ENCODE assay signal across 15 cellular contexts in genomic region chr15:41545218-41545617, GRCh38. TPM values are rescaled to one million over a fixed set of nuclear protein-coding genes. Genes with fewer than 3 reads are reported as not detected.
DNase-seq lines count a peak whose midpoint lies in the region; ATAC-seq and TF ChIP-seq lines count a peak whose summit lies in the region.
"Had no signal": no experiment of that assay in that cellular context is flagged by ENCODE, and none has a peak within 500 bp of the region (broad histone marks: within the 10 kb centered on the region; RNA-seq: fewer than 3 reads in every experiment).

No MANE protein-coding gene starts in this region.

- CTCF ChIA-PET in activated naive CD4-positive, alpha-beta T cell treated with anti-CD3 and anti-CD28 coated beads, Interleukin-2, amount 10 ng/mL, durations not matched to agents 7 days and 5 days (lab: Charles Lee) = no interaction called here
- CTCF ChIA-PET in activated B cell treated with CpG ODN at 0.5 μM for 24 hours (lab: Charles Lee) = interaction anchor here (1.4 kb wide), 1 partner anchor 79 kb away, joined by 4 read pairs; no protein-coding TSS in a partner anchor

- peaks cover 4 to 11% (median 9%) of the 10 kb centered on the region in 4 donors for H3K4me1 ChIP-seq in upper lobe of left lung

- no peak overlapping the region for H3K27ac ChIP-seq in upper lobe of left lung

- TF ChIP-seq POLR2A in upper lobe of left lung (IDR thresholded peaks at IDR 0.05) = no peak

- peaks cover 24% of the 10 kb centered on the region for H3K4me1 Mint-ChIP-seq in activated naive CD4-positive, alpha-beta T cell treated with anti-CD3 and anti-CD28 coated beads, Interleukin-2, amount 10 ng/mL, durations not matched to agents 7 days and 5 days
- H3K4me1 Mint-ChIP-seq in activated B cell treated with CpG ODN at 0.5 μM for 24 hours = peaks cover 16% of the 10 kb centered on the region
- H3K4me1 Mint-ChIP-seq in effector memory CD8-positive, alpha-beta T cell (ENCODE audit: low read depth in 2 of 2) = peaks cover 7 to 15% of the 10 kb centered on the region in 2 donors
- H3K4me1 Mint-ChIP-seq in stimulated activated naive B cell treated with anti-CD40 and anti-IgM and Interleukin-4, amounts not matched to agents 10 μg/mL and 1 μg/mL and 100 μg/mL, for 72 hours = peaks cover 8 to 14% of the 10 kb centered on the region in 2 donors

- peaks cover 1% of the 10 kb centered on the region for H3K36me3 Mint-ChIP-seq in activated naive CD4-positive, alpha-beta T cell treated with anti-CD3 and anti-CD28 coated beads, Interleukin-2, amount 10 ng/mL, durations not matched to agents 7 days and 5 days
- peaks cover 0 to 5% of the 10 kb centered on the region in 2 donors for H3K36me3 Mint-ChIP-seq in activated naive CD4-positive, alpha-beta T cell treated with anti-CD3 and anti-CD28 coated beads, Interleukin-2, amount 50 U/mL, for 72 hours
- peaks cover 7% of the 10 kb centered on the region for H3K36me3 Mint-ChIP-seq in activated B cell treated with CpG ODN at 0.5 μM for 24 hours (ENCODE audit: low read depth)
- H3K36me3 Mint-ChIP-seq in effector memory CD8-positive, alpha-beta T cell (ENCODE audit: insufficient read depth) = peaks cover 12% of the 10 kb centered on the region
- peaks cover 5 to 7% of the 10 kb centered on the region in 2 donors for H3K36me3 Mint-ChIP-seq in stimulated activated naive B cell treated with anti-CD40 and anti-IgM and Interleukin-4, amounts not matched to agents 10 μg/mL and 1 μg/mL and 100 μg/mL, for 72 hours

- no peak for ATAC-seq in activated naive CD4-positive, alpha-beta T cell treated with anti-CD3 and anti-CD28 coated beads, Interleukin-2, amount 50 U/mL, for 72 hours
- ATAC-seq in activated B cell treated with CpG ODN at 0.5 μM for 24 hours (ENCODE audit: low read depth) = no peak
- ATAC-seq in effector memory CD8-positive, alpha-beta T cell (replicated peaks) = no peak
- no peak for ATAC-seq in stimulated activated naive B cell treated with anti-CD40 and anti-IgM and Interleukin-4, amounts not matched to agents 10 μg/mL and 1 μg/mL and 100 μg/mL, for 72 hours (replicated peaks)
- ATAC-seq in upper lobe of left lung (ENCODE audit: low FRiP score in 2 of 2) = no peak
- no peak for ATAC-seq in left colon

- intact Hi-C loops in activated B cell treated with CpG ODN at 0.5 μM for 24 hours (cut with micrococcal nuclease) = no loop called here
- intact Hi-C loops in left colon (cut with DNase I, micrococcal nuclease) = no loop called here

- no peak overlapping the region for H3K4me3 ChIP-seq in upper lobe of left lung

- no peak for DNase-seq in activated naive CD4-positive, alpha-beta T cell treated with anti-CD3 and anti-CD28 coated beads, Interleukin-2, amount 10 ng/mL, durations not matched to agents 7 days and 5 days
- no peak for DNase-seq in activated naive CD4-positive, alpha-beta T cell treated with anti-CD3 and anti-CD28 coated beads, Interleukin-2, amount 50 U/mL, for 72 hours (ENCODE audit: low spot score in 2 of 2)
- DNase-seq in activated B cell treated with CpG ODN at 0.5 μM for 24 hours (no peak), upper lobe of left lung (no peak), left colon (no peak), dermis blood vessel endothelial cell (no peak)
- DNase-seq in effector memory CD8-positive, alpha-beta T cell = no peak
- no peak for DNase-seq in stimulated activated naive B cell treated with anti-CD40 and anti-IgM and Interleukin-4, amounts not matched to agents 10 μg/mL and 1 μg/mL and 100 μg/mL, for 72 hours
- DNase-seq: activated CD4-positive, CD25-positive, alpha-beta regulatory T cell treated with anti-CD3 and anti-CD28 coated beads, Interleukin-2, amount 50 U/mL, for 72 hours; activated gamma-delta T cell treated with Interleukin-2 at 50 U/mL for 16 hours; central memory CD4-positive, alpha-beta T cell; foreskin melanocyte; NCI-H2081 treated with DMSO at 0.1 percent for 48 hours; NCI-H526 treated with DMSO at 0.1 percent for 48 hours had no signal

- no peaks in the 10 kb centered on the region for H3K36me3 ChIP-seq in upper lobe of left lung
- H3K36me3 ChIP-seq: right atrium auricular region had no signal

- H3K9me3 Mint-ChIP-seq in activated naive CD4-positive, alpha-beta T cell treated with anti-CD3 and anti-CD28 coated beads, Interleukin-2, amount 10 ng/mL, durations not matched to agents 7 days and 5 days = no peaks in the 10 kb centered on the region
- no peaks in the 10 kb centered on the region for H3K9me3 Mint-ChIP-seq in activated naive CD4-positive, alpha-beta T cell treated with anti-CD3 and anti-CD28 coated beads, Interleukin-2, amount 50 U/mL, for 72 hours
- no peaks in the 10 kb centered on the region for H3K9me3 Mint-ChIP-seq in activated B cell treated with CpG ODN at 0.5 μM for 24 hours
- no peaks in the 10 kb centered on the region for H3K9me3 Mint-ChIP-seq in effector memory CD8-positive, alpha-beta T cell
- no peaks in the 10 kb centered on the region for H3K9me3 Mint-ChIP-seq in stimulated activated naive B cell treated with anti-CD40 and anti-IgM and Interleukin-4, amounts not matched to agents 10 μg/mL and 1 μg/mL and 100 μg/mL, for 72 hours

- TF ChIP-seq CTCF in activated B cell treated with CpG ODN at 0.5 μM for 24 hours (IDR thresholded peaks at IDR 0.05) (no peak), upper lobe of left lung (IDR thresholded peaks at IDR 0.05) (no peak)

- H3K27ac Mint-ChIP-seq in activated naive CD4-positive, alpha-beta T cell treated with anti-CD3 and anti-CD28 coated beads, Interleukin-2, amount 10 ng/mL, durations not matched to agents 7 days and 5 days = peak overlapping the region; percentile 73
- H3K27ac Mint-ChIP-seq in activated naive CD4-positive, alpha-beta T cell treated with anti-CD3 and anti-CD28 coated beads, Interleukin-2, amount 50 U/mL, for 72 hours = peak overlapping the region in 1 of 2 donors; percentile 94
- no peak overlapping the region for H3K27ac Mint-ChIP-seq in activated B cell treated with CpG ODN at 0.5 μM for 24 hours
- H3K27ac Mint-ChIP-seq in effector memory CD8-positive, alpha-beta T cell = peak overlapping the region; percentile 95 to 96
- H3K27ac Mint-ChIP-seq in stimulated activated naive B cell treated with anti-CD40 and anti-IgM and Interleukin-4, amounts not matched to agents 10 μg/mL and 1 μg/mL and 100 μg/mL, for 72 hours = peak overlapping the region; percentile 16

- peak overlapping the region; percentile 93 for H3K4me3 Mint-ChIP-seq in activated naive CD4-positive, alpha-beta T cell treated with anti-CD3 and anti-CD28 coated beads, Interleukin-2, amount 10 ng/mL, durations not matched to agents 7 days and 5 days
- peak overlapping the region; percentile 97 for H3K4me3 Mint-ChIP-seq in activated B cell treated with CpG ODN at 0.5 μM for 24 hours
- H3K4me3 Mint-ChIP-seq in effector memory CD8-positive, alpha-beta T cell = peak overlapping the region; percentile 95 to 96
- H3K4me3 Mint-ChIP-seq in stimulated activated naive B cell treated with anti-CD40 and anti-IgM and Interleukin-4, amounts not matched to agents 10 μg/mL and 1 μg/mL and 100 μg/mL, for 72 hours = peak overlapping the region; percentile 95 to 97

- no peak for TF ChIP-seq EP300 in upper lobe of left lung (IDR thresholded peaks at IDR 0.05)

- WGBS in upper lobe of left lung, 2 donors = 87 to 97% methylated on average over 3 of the region's 3 CpGs

- no peaks in the 10 kb centered on the region for H3K9me3 ChIP-seq in upper lobe of left lung
- H3K9me3 ChIP-seq: right atrium auricular region had no signal

- H3K27me3 Mint-ChIP-seq in activated naive CD4-positive, alpha-beta T cell treated with anti-CD3 and anti-CD28 coated beads, Interleukin-2, amount 10 ng/mL, durations not matched to agents 7 days and 5 days = peaks cover 16% of the 10 kb centered on the region
- no peaks in the 10 kb centered on the region for H3K27me3 Mint-ChIP-seq in activated B cell treated with CpG ODN at 0.5 μM for 24 hours
- H3K27me3 Mint-ChIP-seq in effector memory CD8-positive, alpha-beta T cell = no peaks in the 10 kb centered on the region
- no peaks in the 10 kb centered on the region for H3K27me3 Mint-ChIP-seq in stimulated activated naive B cell treated with anti-CD40 and anti-IgM and Interleukin-4, amounts not matched to agents 10 μg/mL and 1 μg/mL and 100 μg/mL, for 72 hours

- H3K27me3 ChIP-seq in upper lobe of left lung = no peaks in the 10 kb centered on the region
- H3K27me3 ChIP-seq: right atrium auricular region had no signal

- POLR2A ChIA-PET in activated B cell treated with CpG ODN at 0.5 μM for 24 hours (lab: Charles Lee) = interaction anchor here (1.0 to 1.9 kb wide), 3 partner anchors 15 to 76 kb away, joined by 3 to 10 read pairs (median 4); no protein-coding TSS in a partner anchor

RNA-seq across cellular contexts. Expression of gene RPAP1, which starts 1.2 kb away (rescaled TPM):
- 10 to 100 TPM; 47.8 to 66.3 TPM for total RNA-seq in activated naive CD4-positive, alpha-beta T cell treated with anti-CD3 and anti-CD28 coated beads, Interleukin-2, amount 50 U/mL, for 72 hours
- total RNA-seq in activated B cell treated with CpG ODN at 0.5 μM for 24 hours (56.1 TPM in 2 replicates), upper lobe of left lung (10 to 100 TPM; 22.0 to 92.2 (median 33.2) TPM), left colon (10 to 100 TPM; 20.5 to 26.1 TPM), dermis blood vessel endothelial cell (35.9 and 68.0 TPM in 2 replicates)

RNA-seq across cellular contexts. Expression of gene TYRO3, which starts 13.8 kb away (rescaled TPM):
- total RNA-seq in activated naive CD4-positive, alpha-beta T cell treated with anti-CD3 and anti-CD28 coated beads, Interleukin-2, amount 50 U/mL, for 72 hours = 1 to 10 TPM; 1.7 to 2.9 TPM
- 0.22 TPM in 1 of 2 replicates, not detected in the other for total RNA-seq in activated B cell treated with CpG ODN at 0.5 μM for 24 hours
- 10 to 100 TPM in 2 of 6 donors, 1 to 10 TPM in 4; 2.1 to 17.1 (median 9.0) TPM for total RNA-seq in upper lobe of left lung
- 1 to 10 TPM; 2.0 to 2.6 TPM for total RNA-seq in left colon
- total RNA-seq in dermis blood vessel endothelial cell = 2.6 and 5.0 TPM in 2 replicates

RNA-seq across cellular contexts. Expression of gene LTK, which starts 31.6 kb away (rescaled TPM):
- total RNA-seq in activated naive CD4-positive, alpha-beta T cell treated with anti-CD3 and anti-CD28 coated beads, Interleukin-2, amount 50 U/mL, for 72 hours = under 1 TPM; 0.20 to 0.51 TPM
- total RNA-seq in activated B cell treated with CpG ODN at 0.5 μM for 24 hours (1.9 and 2.2 TPM in 2 replicates), upper lobe of left lung (10 to 100 TPM in 2 of 6 donors, 1 to 10 TPM in 4; 2.2 to 23.0 (median 5.7) TPM), left colon (10 to 100 TPM; 12.0 to 18.7 TPM), dermis blood vessel endothelial cell (0.09 TPM in 1 of 2 replicates, not detected in the other)

RNA-seq across cellular contexts. Expression of gene ITPKA, which starts 51.5 kb away (rescaled TPM):
- 1 to 10 TPM; 1.2 to 7.1 TPM for total RNA-seq in activated naive CD4-positive, alpha-beta T cell treated with anti-CD3 and anti-CD28 coated beads, Interleukin-2, amount 50 U/mL, for 72 hours
- 0.18 TPM in 1 of 2 replicates, not detected in the other for total RNA-seq in activated B cell treated with CpG ODN at 0.5 μM for 24 hours
- 1 to 10 TPM in 2 of 6 donors, under 1 TPM in 2, not detected in 2; 0.30 to 5.2 (median 0.95) TPM for total RNA-seq in upper lobe of left lung
- 10 to 100 TPM; 46.4 to 50.9 TPM for total RNA-seq in left colon
- 0.56 and 0.68 TPM in 2 replicates for total RNA-seq in dermis blood vessel endothelial cell
